24 cellular contexts compared by ENCODE assay signal in genomic region chr17:56018202-56018601, GRCh38.
"Had no signal": no experiment of that assay in that cellular context is flagged by ENCODE, and none has a peak within 500 bp of the region (broad histone marks: within the 10 kb centered on the region; RNA-seq: fewer than 3 reads in every experiment).

No MANE protein-coding gene starts in this region.

- H3K27ac ChIP-seq: lower lobe of right lung, ovary, right atrium auricular region, right lobe of liver, tibial nerve, uterus had no signal

- H3K9me3 Mint-ChIP-seq: nephron progenitor cell, type B pancreatic cell had no signal

- H3K36me3 Mint-ChIP-seq: mesothelial cell of epicardium; naive B cell; natural killer cell; stimulated activated naive B cell treated with anti-CD40 and anti-IgM and Interleukin-4, amounts not matched to agents 10 μg/mL and 1 μg/mL and 100 μg/mL, for 72 hours; type B pancreatic cell had no signal

- FAIRE-seq: keratinocyte had no signal

- H3K36me3 ChIP-seq: lower lobe of right lung, ovary, right atrium auricular region, right lobe of liver, tibial nerve, uterus had no signal

- H3K4me3 ChIP-seq: lower lobe of right lung, ovary, right atrium auricular region, right lobe of liver, smooth muscle cell, tibial nerve, uterus had no signal

- H3K4me3 Mint-ChIP-seq: mesothelial cell of epicardium; naive B cell; natural killer cell; nephron progenitor cell; stimulated activated naive B cell treated with anti-CD40 and anti-IgM and Interleukin-4, amounts not matched to agents 10 μg/mL and 1 μg/mL and 100 μg/mL, for 72 hours; stimulated activated naive CD8-positive, alpha-beta T cell treated with anti-CD3 and anti-CD28 coated beads, Interleukin-15, Interleukin-2, amounts not matched to agents 100 ng/mL and 50 ng/mL, for 24 hours; type B pancreatic cell had no signal

- H3K4me1 ChIP-seq: lower lobe of right lung, right atrium auricular region, right lobe of liver, tibial nerve, uterus had no signal

- H3K27me3 ChIP-seq: ovary, right atrium auricular region, right lobe of liver, tibial nerve, uterus had no signal

- DNase-seq: hippocampal formation; kidney glomerular epithelial cell; left cardiac atrium; lower lobe of right lung; mammary epithelial cell; naive B cell; natural killer cell; nephron progenitor cell; ovary; right lobe of liver; stimulated activated CD4-positive, alpha-beta T cell treated with anti-CD3 and anti-CD28 coated beads, Interleukin-1b, Interleukin-23, amount 100 ng/mL, for 48 hours; stimulated activated CD4-positive, alpha-beta T cell treated with anti-CD3 and anti-CD28 coated beads, Interleukin-2, amount 100 ng/mL, for 48 hours; stimulated activated naive B cell treated with anti-CD40 and anti-IgM and Interleukin-4, amounts not matched to agents 10 μg/mL and 1 μg/mL and 100 μg/mL, for 72 hours; substantia nigra; uterus had no signal

- H3K27ac Mint-ChIP-seq: mesothelial cell of epicardium; naive B cell; natural killer cell; nephron progenitor cell; progenitor cell of endocrine pancreas; stimulated activated naive B cell treated with anti-CD40 and anti-IgM and Interleukin-4, amounts not matched to agents 10 μg/mL and 1 μg/mL and 100 μg/mL, for 72 hours; stimulated activated naive CD8-positive, alpha-beta T cell treated with anti-CD3 and anti-CD28 coated beads, Interleukin-15, Interleukin-2, amounts not matched to agents 100 ng/mL and 50 ng/mL, for 24 hours; type B pancreatic cell had no signal

- H3K4me1 Mint-ChIP-seq: mesothelial cell of epicardium, naive B cell, natural killer cell, nephron progenitor cell had no signal

- ATAC-seq: left lobe of liver; lower lobe of right lung; natural killer cell; right lobe of liver; stimulated activated naive B cell treated with anti-CD40 and anti-IgM and Interleukin-4, amounts not matched to agents 10 μg/mL and 1 μg/mL and 100 μg/mL, for 72 hours had no signal

- H3K9me3 ChIP-seq: lower lobe of right lung, ovary, right lobe of liver, uterus had no signal
